ENCODE assay signal across 2 cellular contexts in the genomic region with DNA sequence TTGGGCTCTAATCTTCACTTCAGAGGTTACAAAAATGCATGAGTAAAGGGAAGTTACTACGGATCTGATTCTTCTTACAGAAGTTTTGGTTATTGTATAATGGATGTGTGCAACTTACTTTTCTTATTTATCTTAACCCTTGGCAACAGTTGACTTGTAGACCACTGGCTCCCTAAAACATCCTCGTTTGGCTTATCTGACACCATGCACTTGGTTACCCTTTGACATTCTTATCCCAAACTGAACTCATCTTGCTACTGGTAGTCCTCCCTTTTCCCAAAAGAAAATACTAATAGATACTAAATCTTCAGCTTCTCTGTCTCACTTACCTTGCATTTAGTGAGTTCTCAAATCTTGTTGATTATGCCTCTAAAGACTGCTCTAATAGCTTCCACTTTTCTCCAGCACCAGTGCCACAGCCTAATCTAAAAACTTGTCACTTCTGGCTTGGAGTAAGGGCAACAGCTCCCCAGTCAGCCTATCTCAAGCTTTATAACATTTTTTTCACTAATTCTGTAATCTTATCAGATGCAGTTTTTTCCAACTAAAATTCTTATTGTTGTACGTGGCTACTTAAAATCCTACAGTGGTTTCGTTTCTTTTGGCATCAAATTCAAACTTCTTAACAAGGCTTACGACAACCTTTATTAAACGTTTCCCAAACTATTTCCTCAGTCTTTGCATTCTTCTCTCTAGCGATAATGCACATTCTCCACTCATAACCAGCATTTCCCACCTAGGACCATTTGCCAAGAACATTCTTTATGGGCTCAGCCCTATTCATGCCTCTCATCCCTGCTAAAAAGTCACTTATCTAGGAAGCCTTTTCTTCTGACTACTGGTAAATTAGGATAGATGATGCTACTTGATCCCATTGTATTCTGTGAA.
TF ChIP-seq lines count a peak whose summit lies in the region.

No MANE protein-coding gene starts in this region.

TF ChIP-seq in SK-N-SH treated with all-trans-retinoic acid at 6 μM for 48 hours, 23 proteins besides CTCF, POLR2A, EP300 and RAD21 (continued from another document):
- TF ChIP-seq, protein P1, sequence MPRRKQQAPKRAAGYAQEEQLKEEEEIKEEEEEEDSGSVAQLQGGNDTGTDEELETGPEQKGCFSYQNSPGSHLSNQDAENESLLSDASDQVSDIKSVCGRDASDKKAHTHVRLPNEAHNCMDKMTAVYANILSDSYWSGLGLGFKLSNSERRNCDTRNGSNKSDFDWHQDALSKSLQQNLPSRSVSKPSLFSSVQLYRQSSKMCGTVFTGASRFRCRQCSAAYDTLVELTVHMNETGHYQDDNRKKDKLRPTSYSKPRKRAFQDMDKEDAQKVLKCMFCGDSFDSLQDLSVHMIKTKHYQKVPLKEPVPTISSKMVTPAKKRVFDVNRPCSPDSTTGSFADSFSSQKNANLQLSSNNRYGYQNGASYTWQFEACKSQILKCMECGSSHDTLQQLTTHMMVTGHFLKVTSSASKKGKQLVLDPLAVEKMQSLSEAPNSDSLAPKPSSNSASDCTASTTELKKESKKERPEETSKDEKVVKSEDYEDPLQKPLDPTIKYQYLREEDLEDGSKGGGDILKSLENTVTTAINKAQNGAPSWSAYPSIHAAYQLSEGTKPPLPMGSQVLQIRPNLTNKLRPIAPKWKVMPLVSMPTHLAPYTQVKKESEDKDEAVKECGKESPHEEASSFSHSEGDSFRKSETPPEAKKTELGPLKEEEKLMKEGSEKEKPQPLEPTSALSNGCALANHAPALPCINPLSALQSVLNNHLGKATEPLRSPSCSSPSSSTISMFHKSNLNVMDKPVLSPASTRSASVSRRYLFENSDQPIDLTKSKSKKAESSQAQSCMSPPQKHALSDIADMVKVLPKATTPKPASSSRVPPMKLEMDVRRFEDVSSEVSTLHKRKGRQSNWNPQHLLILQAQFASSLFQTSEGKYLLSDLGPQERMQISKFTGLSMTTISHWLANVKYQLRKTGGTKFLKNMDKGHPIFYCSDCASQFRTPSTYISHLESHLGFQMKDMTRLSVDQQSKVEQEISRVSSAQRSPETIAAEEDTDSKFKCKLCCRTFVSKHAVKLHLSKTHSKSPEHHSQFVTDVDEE (CRISPR knock-in tag; IDR thresholded peaks at IDR 0.05), result no peak
- TF ChIP-seq ISL1 (CRISPR knock-in tag; IDR thresholded peaks at IDR 0.05), result peak; percentile 85
TF ChIP-seq in SK-N-SH treated with all-trans-retinoic acid at 6 μM for 48 hours: peak in this region for 1.

TF ChIP-seq in SK-N-SH, 30 proteins besides CTCF, POLR2A, EP300 and RAD21 (continued from another document):
- TF ChIP-seq, protein P2, sequence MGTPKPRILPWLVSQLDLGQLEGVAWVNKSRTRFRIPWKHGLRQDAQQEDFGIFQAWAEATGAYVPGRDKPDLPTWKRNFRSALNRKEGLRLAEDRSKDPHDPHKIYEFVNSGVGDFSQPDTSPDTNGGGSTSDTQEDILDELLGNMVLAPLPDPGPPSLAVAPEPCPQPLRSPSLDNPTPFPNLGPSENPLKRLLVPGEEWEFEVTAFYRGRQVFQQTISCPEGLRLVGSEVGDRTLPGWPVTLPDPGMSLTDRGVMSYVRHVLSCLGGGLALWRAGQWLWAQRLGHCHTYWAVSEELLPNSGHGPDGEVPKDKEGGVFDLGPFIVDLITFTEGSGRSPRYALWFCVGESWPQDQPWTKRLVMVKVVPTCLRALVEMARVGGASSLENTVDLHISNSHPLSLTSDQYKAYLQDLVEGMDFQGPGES (IDR thresholded peaks at IDR 0.05; ENCODE audit: low read depth, low read length), result no peak
- TF ChIP-seq SMC3 (IDR thresholded peaks at IDR 0.05; ENCODE audit: low read depth, low read length), result no peak
- TF ChIP-seq RFX5 (IDR thresholded peaks at IDR 0.05; ENCODE audit: low read length), result no peak
- no peak for TF ChIP-seq ELF1 (IDR thresholded peaks at IDR 0.05)
- TF ChIP-seq GATA2 (CRISPR knock-in tag; IDR thresholded peaks at IDR 0.05), result no peak
- TF ChIP-seq SIN3A (IDR thresholded peaks at IDR 0.05; ENCODE audit: borderline replicate concordance, low read depth, low read length), result no peak
